15 cellular contexts compared by ENCODE assay signal in the genomic region with DNA sequence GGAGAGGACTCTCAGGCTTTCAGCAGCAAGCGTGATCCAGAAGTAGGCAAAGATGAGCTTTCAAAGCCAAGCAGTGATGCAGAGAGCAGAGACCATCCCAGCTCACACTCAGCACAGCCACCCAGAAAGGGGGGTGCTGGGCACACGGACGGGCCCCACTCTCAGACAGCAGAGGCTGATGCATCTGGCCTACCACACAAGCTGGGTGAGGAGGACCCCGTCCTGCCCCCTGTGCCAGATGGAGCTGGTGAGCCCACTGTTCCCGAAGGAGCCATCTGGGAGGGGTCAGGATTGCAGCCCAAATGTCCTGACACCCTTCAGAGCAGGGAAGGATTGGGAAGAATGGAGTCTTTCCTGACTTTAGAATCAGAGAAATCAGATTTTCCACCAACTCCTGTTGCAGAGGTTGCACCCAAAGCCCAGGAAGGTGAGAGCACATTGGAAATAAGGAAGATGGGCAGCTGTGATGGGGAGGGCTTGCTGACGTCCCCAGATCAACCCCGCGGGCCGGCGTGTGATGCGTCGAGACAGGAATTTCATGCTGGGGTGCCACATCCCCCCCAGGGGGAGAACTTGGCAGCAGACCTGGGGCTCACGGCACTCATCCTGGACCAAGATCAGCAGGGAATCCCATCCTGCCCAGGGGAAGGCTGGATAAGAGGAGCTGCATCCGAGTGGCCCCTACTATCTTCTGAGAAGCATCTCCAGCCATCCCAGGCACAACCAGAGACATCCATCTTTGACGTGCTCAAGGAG.
DNase-seq lines count a peak whose midpoint lies in the region; FAIRE-seq and TF ChIP-seq lines count a peak whose summit lies in the region.
"Had no signal": no experiment of that assay in that cellular context is flagged by ENCODE, and none has a peak within 500 bp of the region (broad histone marks: within the 10 kb centered on the region; RNA-seq: fewer than 3 reads in every experiment).

No MANE protein-coding gene starts in this region.

- no peaks in the 10 kb centered on the region for H3K9me3 Mint-ChIP-seq in endodermal cell

- no peak overlapping the region for H3K27ac Mint-ChIP-seq in endodermal cell

- no peak overlapping the region for H3K9ac ChIP-seq in endodermal cell (ENCODE audit: extremely low read depth, low read length, poor library complexity, severe bottlenecking)
- no peak overlapping the region for H3K9ac ChIP-seq in keratinocyte (ENCODE audit: control insufficient read depth, extremely low read depth, insufficient read depth, low read length)
- H3K9ac ChIP-seq: BLaER1 treated with 17β-estradiol and CSF1 and Interleukin-3, amounts not matched to agents 10 nM and 100 nM; GM23248 had no signal

- no peaks in the 10 kb centered on the region for H3K36me3 ChIP-seq in HEK293 (ENCODE audit: control insufficient read depth in 2 of 2, insufficient read depth in 1 of 2, low read length in 2 of 2)
- H3K36me3 ChIP-seq in endodermal cell (ENCODE audit: control insufficient read depth, insufficient read depth, low read length) = no peaks in the 10 kb centered on the region
- no peaks in the 10 kb centered on the region for H3K36me3 ChIP-seq in keratinocyte (ENCODE audit: control insufficient read depth in 2 of 2, extremely low read depth in 1 of 2, insufficient read depth in 2 of 2, low read length in 2 of 2)
- no peaks in the 10 kb centered on the region for H3K36me3 ChIP-seq in suprapubic skin
- H3K36me3 ChIP-seq: BLaER1 treated with 17β-estradiol and CSF1 and Interleukin-3, amounts not matched to agents 10 nM and 100 nM had no signal

- no peak for TF ChIP-seq CTCF in HEK293 (tag by site-specific recombination; IDR thresholded peaks at IDR 0.05)
- no peak for TF ChIP-seq CTCF in endodermal cell (conservative IDR thresholded peaks at IDR 0.05)
- no peak for TF ChIP-seq CTCF in keratinocyte (optimal IDR thresholded peaks at IDR 0.05 in 1 of 3, IDR thresholded peaks at IDR 0.05 in 1 of 3, conservative IDR thresholded peaks at IDR 0.05 in 1 of 3; ENCODE audit: extremely low read depth in 1 of 3, insufficient read depth in 2 of 3, low read length in 3 of 3)
- TF ChIP-seq CTCF in suprapubic skin (IDR thresholded peaks at IDR 0.05) = no peak

- H3K9me3 ChIP-seq in HEK293 (ENCODE audit: control insufficient read depth, insufficient read depth, low read depth, low read length) (no peaks in the 10 kb centered on the region), endodermal cell (ENCODE audit: control insufficient read depth, low read length) (no peaks in the 10 kb centered on the region), keratinocyte (ENCODE audit: control insufficient read depth, low read depth, low read length) (no peaks in the 10 kb centered on the region), suprapubic skin (no peaks in the 10 kb centered on the region)
- H3K9me3 ChIP-seq: BLaER1 treated with 17β-estradiol and CSF1 and Interleukin-3, amounts not matched to agents 10 nM and 100 nM had no signal

- no peak for TF ChIP-seq EP300 in suprapubic skin (IDR thresholded peaks at IDR 0.05)

- no peaks in the 10 kb centered on the region for H3K79me2 ChIP-seq in keratinocyte (ENCODE audit: control insufficient read depth, insufficient read depth, low read length)

- no peaks in the 10 kb centered on the region for H3K4me1 Mint-ChIP-seq in endodermal cell
- H3K4me1 Mint-ChIP-seq: CD4-positive, CD25-positive, alpha-beta regulatory T cell had no signal

- H3K4me3 Mint-ChIP-seq in endodermal cell = no peak overlapping the region
- H3K4me3 Mint-ChIP-seq: CD4-positive, CD25-positive, alpha-beta regulatory T cell had no signal

- no peak overlapping the region for H3K4me3 ChIP-seq in HEK293 (ENCODE audit: low read depth, low read length)
- no peak overlapping the region for H3K4me3 ChIP-seq in endodermal cell (ENCODE audit: low read length)
- H3K4me3 ChIP-seq in keratinocyte (ENCODE audit: control insufficient read depth in 2 of 3, extremely low read depth in 1 of 3, insufficient read depth in 2 of 3, low read depth in 1 of 3, low read length in 3 of 3) = no peak overlapping the region
- no peak overlapping the region for H3K4me3 ChIP-seq in suprapubic skin
- H3K4me3 ChIP-seq: BLaER1 treated with 17β-estradiol and CSF1 and Interleukin-3, amounts not matched to agents 10 nM and 100 nM; GM23248 had no signal

- no peak for TF ChIP-seq POLR2A in suprapubic skin (IDR thresholded peaks at IDR 0.05)

- WGBS in endodermal cell (ENCODE audit: insufficient coverage in 1 of 2, insufficient read length in 1 of 2), 2 experiments = 91 to 98% methylated on average over 11 to 15 of the region's 15 CpGs
- WGBS in suprapubic skin = 71% methylated on average over 15 of the region's 15 CpGs

- H3K4me1 ChIP-seq in HEK293 (ENCODE audit: control insufficient read depth, insufficient read depth, low read length) (no peaks in the 10 kb centered on the region), endodermal cell (ENCODE audit: control insufficient read depth, insufficient read depth, low read length) (no peaks in the 10 kb centered on the region), keratinocyte (ENCODE audit: control insufficient read depth, extremely low read depth, insufficient read depth, low read length) (peaks cover 74% of the 10 kb centered on the region), suprapubic skin (peaks cover 57% of the 10 kb centered on the region)
- H3K4me1 ChIP-seq: BLaER1 treated with 17β-estradiol and CSF1 and Interleukin-3, amounts not matched to agents 10 nM and 100 nM had no signal

- no peaks in the 10 kb centered on the region for H3K27me3 ChIP-seq in endodermal cell (ENCODE audit: control insufficient read depth, insufficient read depth, low read length, poor library complexity, severe bottlenecking)
- H3K27me3 ChIP-seq in keratinocyte (ENCODE audit: control insufficient read depth, extremely low read depth, insufficient read depth, low read length) = no peaks in the 10 kb centered on the region
- H3K27me3 ChIP-seq in suprapubic skin = no peaks in the 10 kb centered on the region
- H3K27me3 ChIP-seq: BLaER1 treated with 17β-estradiol and CSF1 and Interleukin-3, amounts not matched to agents 10 nM and 100 nM had no signal

- CTCF ChIA-PET in HEK293 (lab: Yijun Ruan, JAX) = no interaction called here

- peak overlapping the region; percentile 2 for H2AFZ ChIP-seq in keratinocyte (ENCODE audit: control insufficient read depth, low read length)
- H2AFZ ChIP-seq: GM23248 had no signal

- no peaks in the 10 kb centered on the region for H4K20me1 ChIP-seq in keratinocyte (ENCODE audit: control insufficient read depth, extremely low read depth, insufficient read depth, low read length)

- DNase-seq in endodermal cell (peak; percentile 31), keratinocyte (ENCODE audit: low read depth, low spot score) (no peak), suprapubic skin (ENCODE audit: low spot score in 2 of 2) (peak; percentile 62 to 63), hippocampal formation (lab: John Stamatoyannopoulos, UW) (no peak), SK-N-DZ (ENCODE audit: low spot score) (no peak)
- no peak for DNase-seq in activated T-cell treated with anti-CD3 and anti-CD28 coated beads, Interleukin-2, amount 50 U/mL, for 1 hour
- DNase-seq: ACHN; Calu3; CD4-positive, CD25-positive, alpha-beta regulatory T cell; DMS 273 treated with DMSO at 0.1 percent for 48 hours; GM23248 had no signal

- H3K27me3 Mint-ChIP-seq in endodermal cell (ENCODE audit: insufficient read depth) = peaks cover 9% of the 10 kb centered on the region

- H3K27ac ChIP-seq in HEK293 (ENCODE audit: extremely low read depth, low read depth, low read length) (no peak overlapping the region), endodermal cell (ENCODE audit: low read depth, low read length) (no peak overlapping the region), keratinocyte (ENCODE audit: control insufficient read depth, insufficient read depth, low read length) (peak overlapping the region; percentile 45), suprapubic skin (peak overlapping the region; percentile 91)
- H3K27ac ChIP-seq: BLaER1 treated with 17β-estradiol and CSF1 and Interleukin-3, amounts not matched to agents 10 nM and 100 nM; GM23248 had no signal

- H3K9me1 ChIP-seq in keratinocyte (ENCODE audit: control insufficient read depth, extremely low read depth, insufficient read depth, low read length) = no peaks in the 10 kb centered on the region

- POLR2A ChIA-PET in HEK293 (lab: Yijun Ruan, JAX) = no interaction called here

- FAIRE-seq in keratinocyte (lab: Jason Lieb, UNC) = no peak
- FAIRE-seq: GM18507, H54 had no signal

- no peaks in the 10 kb centered on the region for H3K36me3 Mint-ChIP-seq in endodermal cell (ENCODE audit: low read depth)
- H3K36me3 Mint-ChIP-seq: CD4-positive, CD25-positive, alpha-beta regulatory T cell had no signal

- peak overlapping the region; percentile 65 for H3K4me2 ChIP-seq in keratinocyte (ENCODE audit: control insufficient read depth, extremely low read depth, insufficient read depth, low read depth, low read length)
- H3K4me2 ChIP-seq: BLaER1 treated with 17β-estradiol and CSF1 and Interleukin-3, amounts not matched to agents 10 nM and 100 nM had no signal

- dilution Hi-C loops in keratinocyte (cut with MboI; ENCODE audit: extremely low pct_ligation_motif_present, low sequenced_read_pairs) = no loop called here

TF ChIP-seq in HEK293, 187 proteins besides CTCF, POLR2A, EP300 and RAD21:
- no peak for TF ChIP-seq SCRT2 (tag by site-specific recombination; IDR thresholded peaks at IDR 0.05)
- no peak for TF ChIP-seq ZBTB48 (tag by site-specific recombination; IDR thresholded peaks at IDR 0.05)
- TF ChIP-seq ZNF837 (tag by site-specific recombination; IDR thresholded peaks at IDR 0.05) = no peak
- TF ChIP-seq MZF1 (tag by site-specific recombination; IDR thresholded peaks at IDR 0.05; ENCODE audit: borderline replicate concordance) = no peak
- TF ChIP-seq ZIC2 (tag by site-specific recombination; IDR thresholded peaks at IDR 0.05) = peak; percentile 14; the same call in 1 of the 2 replicates
- TF ChIP-seq, protein P1, sequence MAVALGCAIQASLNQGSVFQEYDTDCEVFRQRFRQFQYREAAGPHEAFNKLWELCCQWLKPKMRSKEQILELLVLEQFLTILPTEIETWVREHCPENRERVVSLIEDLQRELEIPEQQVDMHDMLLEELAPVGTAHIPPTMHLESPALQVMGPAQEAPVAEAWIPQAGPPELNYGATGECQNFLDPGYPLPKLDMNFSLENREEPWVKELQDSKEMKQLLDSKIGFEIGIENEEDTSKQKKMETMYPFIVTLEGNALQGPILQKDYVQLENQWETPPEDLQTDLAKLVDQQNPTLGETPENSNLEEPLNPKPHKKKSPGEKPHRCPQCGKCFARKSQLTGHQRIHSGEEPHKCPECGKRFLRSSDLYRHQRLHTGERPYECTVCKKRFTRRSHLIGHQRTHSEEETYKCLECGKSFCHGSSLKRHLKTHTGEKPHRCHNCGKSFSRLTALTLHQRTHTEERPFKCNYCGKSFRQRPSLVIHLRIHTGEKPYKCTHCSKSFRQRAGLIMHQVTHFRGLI (tag by site-specific recombination; IDR thresholded peaks at IDR 0.05) = no peak
- TF ChIP-seq YY1 (tag by site-specific recombination; IDR thresholded peaks at IDR 0.05) = no peak
- no peak for TF ChIP-seq REPIN1 (tag by site-specific recombination; IDR thresholded peaks at IDR 0.05; ENCODE audit: low read depth)

Comparison
In these comparisons a context has a peak if more than half of its experiments do, and no peak if none do; other contexts are left out.
1. H3K27ac ChIP-seq: peak in keratinocyte (single experiment) and suprapubic skin (single experiment); none in HEK293 (single experiment) and endodermal cell (single experiment).
2. DNase-seq: peak in endodermal cell (single experiment) and suprapubic skin (2 of 2); none in keratinocyte (single experiment), activated T-cell treated with anti-CD3 and anti-CD28 coated beads, Interleukin-2, amount 50 U/mL, for 1 hour (single experiment), hippocampal formation (0 of 2) and SK-N-DZ (single experiment).